Comparison of ENCODE assay signal across 8 cellular contexts in genomic region chr16:720990-721764, GRCh38. TPM values are rescaled to one million over a fixed set of nuclear protein-coding genes. Genes with fewer than 3 reads are reported as not detected.
DNase-seq lines count a peak whose midpoint lies in the region; ATAC-seq and TF ChIP-seq lines count a peak whose summit lies in the region.

ANTKMT (plus strand) TSS chr16:721146; CDS start chr16:721275, 129 bp downstream.

- H3K36me3 ChIP-seq in esophagus (ENCODE audit: control insufficient read depth in 2 of 2, insufficient read depth in 2 of 2, low read length in 1 of 2) (no peaks in the 10 kb centered on the region), mucosa of rectum (ENCODE audit: control insufficient read depth in 2 of 2, insufficient read depth in 2 of 2, low read length in 2 of 2) (no peaks in the 10 kb centered on the region)

- peak within 1 kb of the TSS; percentile 65 to 85 for H3K4me3 ChIP-seq in esophagus (ENCODE audit: low read depth in 1 of 2, low read length in 2 of 2)
- H3K4me3 ChIP-seq in mucosa of rectum (ENCODE audit: low read length in 2 of 2) = peak within 1 kb of the TSS; percentile 77 to 80

- H3K27me3 Mint-ChIP-seq in Calu3 (ENCODE audit: unreplicated experiment) = no peaks in the 10 kb centered on the region
- peaks cover 3% of the 10 kb centered on the region for H3K27me3 Mint-ChIP-seq in activated T-cell treated with anti-CD3 and anti-CD28 coated beads, Interleukin-2, amount 50 U/mL, for 24 hours
- H3K27me3 Mint-ChIP-seq in stimulated activated naive B cell treated with anti-CD40 and anti-IgM and Interleukin-4, amounts not matched to agents 10 μg/mL and 1 μg/mL and 100 μg/mL, for 72 hours = peaks cover 4 to 6% of the 10 kb centered on the region in 2 donors

- peaks cover 78% of the 10 kb centered on the region for H3K36me3 Mint-ChIP-seq in Calu3 (ENCODE audit: insufficient read depth, unreplicated experiment)
- H3K36me3 Mint-ChIP-seq in activated T-cell treated with anti-CD3 and anti-CD28 coated beads, Interleukin-2, amount 50 U/mL, for 24 hours (ENCODE audit: low read depth) = peaks cover 12% of the 10 kb centered on the region
- H3K36me3 Mint-ChIP-seq in stimulated activated naive B cell treated with anti-CD40 and anti-IgM and Interleukin-4, amounts not matched to agents 10 μg/mL and 1 μg/mL and 100 μg/mL, for 72 hours = peaks cover 0 to 6% of the 10 kb centered on the region in 2 donors

- DNase-seq in Calu3 = peak; percentile 96
- DNase-seq in HPDE6-E6E7 (ENCODE audit: extremely low spot score) = peak; percentile 83
- peak; percentile 94 for DNase-seq in OCI-M1 (lab: John Stamatoyannopoulos, UW)
- peak; percentile 90 for DNase-seq in activated T-cell treated with anti-CD3 and anti-CD28 coated beads, Interleukin-2, amount 50 U/mL, for 24 hours
- peak; percentile 86 for DNase-seq in stimulated activated naive B cell treated with anti-CD40 and anti-IgM and Interleukin-4, amounts not matched to agents 10 μg/mL and 1 μg/mL and 100 μg/mL, for 72 hours

- peaks cover 25% of the 10 kb centered on the region for H3K4me1 Mint-ChIP-seq in Calu3 (ENCODE audit: low read depth, unreplicated experiment)
- peaks cover 30% of the 10 kb centered on the region for H3K4me1 Mint-ChIP-seq in activated T-cell treated with anti-CD3 and anti-CD28 coated beads, Interleukin-2, amount 50 U/mL, for 24 hours (ENCODE audit: low read depth)
- peaks cover 23 to 56% of the 10 kb centered on the region in 2 donors for H3K4me1 Mint-ChIP-seq in stimulated activated naive B cell treated with anti-CD40 and anti-IgM and Interleukin-4, amounts not matched to agents 10 μg/mL and 1 μg/mL and 100 μg/mL, for 72 hours

- peaks cover 0 to 3% of the 10 kb centered on the region in 2 donors for H3K27me3 ChIP-seq in esophagus (ENCODE audit: control insufficient read depth in 1 of 2, insufficient read depth in 2 of 2, low read length in 2 of 2)
- peaks cover 10 to 15% of the 10 kb centered on the region in 2 donors for H3K27me3 ChIP-seq in mucosa of rectum (ENCODE audit: control insufficient read depth in 2 of 2, insufficient read depth in 2 of 2, low read length in 2 of 2)

- peaks cover 9 to 25% of the 10 kb centered on the region in 2 donors for H3K4me1 ChIP-seq in esophagus (ENCODE audit: control insufficient read depth in 2 of 2, insufficient read depth in 2 of 2, low read length in 1 of 2)
- H3K4me1 ChIP-seq in mucosa of rectum (ENCODE audit: control insufficient read depth in 2 of 2, insufficient read depth in 2 of 2, low read length in 2 of 2) = peaks cover 35 to 41% of the 10 kb centered on the region in 2 donors

- peak within 1 kb of the TSS; percentile 77 for H3K27ac Mint-ChIP-seq in Calu3 (ENCODE audit: unreplicated experiment)
- H3K27ac Mint-ChIP-seq in activated T-cell treated with anti-CD3 and anti-CD28 coated beads, Interleukin-2, amount 50 U/mL, for 24 hours = peak within 1 kb of the TSS; percentile 89
- peak within 1 kb of the TSS; percentile 92 for H3K27ac Mint-ChIP-seq in stimulated activated naive B cell treated with anti-CD40 and anti-IgM and Interleukin-4, amounts not matched to agents 10 μg/mL and 1 μg/mL and 100 μg/mL, for 72 hours

- H3K9me3 Mint-ChIP-seq in Calu3 (ENCODE audit: low read depth, unreplicated experiment) = no peaks in the 10 kb centered on the region
- no peaks in the 10 kb centered on the region for H3K9me3 Mint-ChIP-seq in activated T-cell treated with anti-CD3 and anti-CD28 coated beads, Interleukin-2, amount 50 U/mL, for 24 hours
- no peaks in the 10 kb centered on the region for H3K9me3 Mint-ChIP-seq in stimulated activated naive B cell treated with anti-CD40 and anti-IgM and Interleukin-4, amounts not matched to agents 10 μg/mL and 1 μg/mL and 100 μg/mL, for 72 hours

- H3K9ac ChIP-seq in mucosa of rectum (ENCODE audit: low read depth in 1 of 2, low read length in 2 of 2) = peak within 1 kb of the TSS; percentile 66 to 80

- BruUV-seq in Calu3 (replicated peaks; lab: Mats Ljungman, UMichigan) = no TSS peak

- H3K27ac ChIP-seq in esophagus (ENCODE audit: low read depth in 2 of 2, low read length in 1 of 2) = peak within 1 kb of the TSS; percentile 78
- peak within 1 kb of the TSS; percentile 87 to 90 for H3K27ac ChIP-seq in mucosa of rectum (ENCODE audit: low read depth in 2 of 2, low read length in 2 of 2)

- 8 to 9% methylated on average over 89 to 106 of the region's 106 CpGs for WGBS in esophagus, 2 donors

- intact Hi-C loops in Calu3 (cut with micrococcal nuclease; ENCODE audit: unreplicated experiment) = no loop called here

- H3K9me3 ChIP-seq in esophagus (ENCODE audit: control insufficient read depth in 2 of 2, insufficient read depth in 1 of 2, low read depth in 1 of 2, low read length in 1 of 2) (no peaks in the 10 kb centered on the region), mucosa of rectum (ENCODE audit: control insufficient read depth in 2 of 2, low read length in 2 of 2) (no peaks in the 10 kb centered on the region)

- peak within 1 kb of the TSS; percentile 84 for H3K4me3 Mint-ChIP-seq in Calu3 (ENCODE audit: low read depth, unreplicated experiment)
- peak within 1 kb of the TSS; percentile 85 for H3K4me3 Mint-ChIP-seq in activated T-cell treated with anti-CD3 and anti-CD28 coated beads, Interleukin-2, amount 50 U/mL, for 24 hours
- peak within 1 kb of the TSS; percentile 87 to 94 for H3K4me3 Mint-ChIP-seq in stimulated activated naive B cell treated with anti-CD40 and anti-IgM and Interleukin-4, amounts not matched to agents 10 μg/mL and 1 μg/mL and 100 μg/mL, for 72 hours

- ATAC-seq in GM19468 (IDR thresholded peaks at IDR 0.05; ENCODE audit: extremely low read depth, unreplicated experiment) = peak; percentile 57
- peak; percentile 82 to 86 for ATAC-seq in stimulated activated naive B cell treated with anti-CD40 and anti-IgM and Interleukin-4, amounts not matched to agents 10 μg/mL and 1 μg/mL and 100 μg/mL, for 72 hours (replicated peaks)

- CTCF ChIA-PET in Calu3 (lab: Charles Lee) = interaction anchor here (1.0 to 1.3 kb wide), 2 partner anchors 9 to 15 kb away, joined by 5 to 6 read pairs; no protein-coding TSS in a partner anchor

- TF ChIP-seq CTCF in Calu3 (IDR thresholded peaks at IDR 0.05; ENCODE audit: unreplicated experiment) = no peak

RNA-seq across cellular contexts. Expression of gene ANTKMT, which starts in this region (rescaled TPM):
- 49.6 and 57.2 TPM in 2 replicates for total RNA-seq in Calu3 (2022)
- polyA plus RNA-seq in esophagus = 10 to 100 TPM; 17.9 to 22.4 TPM

Comparison
In these comparisons a context has a peak if more than half of its experiments do, and no peak if none do; other contexts are left out.
1. Peak in every context shown above with its lines: DNase-seq, ATAC-seq, H3K4me3 ChIP-seq and H3K27ac ChIP-seq.